ENCODE assay signal across 8 cellular contexts in the genomic region with DNA sequence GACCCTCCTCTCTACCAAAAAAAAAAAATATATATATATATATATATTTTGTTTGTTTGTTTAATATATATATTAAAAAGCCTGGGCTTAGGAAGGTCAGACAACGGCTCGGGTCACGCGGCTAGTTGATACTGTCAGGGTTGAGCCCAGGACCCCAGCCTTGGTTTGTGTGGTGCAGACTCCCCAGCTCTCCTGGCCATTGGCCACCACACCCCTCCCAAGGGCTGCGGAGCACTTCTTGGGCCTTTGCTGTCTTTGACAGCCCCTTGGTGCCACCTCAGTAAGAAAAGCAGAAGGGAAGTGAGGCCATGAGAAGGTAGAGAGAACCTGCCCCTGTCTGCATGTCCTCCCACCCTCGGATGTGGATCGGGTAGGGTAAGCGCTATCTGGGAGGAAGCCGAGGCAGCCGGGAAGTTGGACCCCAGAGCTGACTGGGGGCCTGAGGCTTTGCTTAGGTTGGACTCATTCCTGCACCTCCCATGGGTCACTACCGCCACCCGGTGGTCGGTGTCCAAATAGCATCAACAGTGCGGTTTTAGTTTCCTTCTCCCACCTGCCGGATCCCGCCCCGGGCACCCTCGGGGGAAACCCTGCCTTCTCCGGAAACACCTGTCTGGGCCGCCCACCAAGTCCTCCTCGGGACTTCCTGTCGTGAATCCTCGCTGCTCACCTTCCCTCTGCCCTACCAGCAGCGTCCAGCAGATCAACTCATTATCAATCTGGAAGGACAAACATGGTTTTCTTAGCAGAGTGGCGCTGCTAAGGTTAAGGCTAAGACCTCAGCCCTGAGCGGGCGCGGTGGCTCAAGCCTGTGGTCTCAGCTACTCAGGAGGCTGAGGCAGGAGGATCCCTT. TPM values are rescaled to one million over a fixed set of nuclear protein-coding genes. Genes with fewer than 3 reads are reported as not detected.
A peak's percentile ranks its signal among the peaks of the same experiment; 100 is the strongest.
DNase-seq lines count a peak whose midpoint lies in the region; ATAC-seq, FAIRE-seq and TF ChIP-seq lines count a peak whose summit lies in the region.

No MANE protein-coding gene starts in this region.

- CTCF ChIA-PET in GM12878 (lab: Yijun Ruan, JAX): interaction anchor here (0.7 to 3.8 kb wide), 15 partner anchors 11 to 568 kb away, joined by 3 to 30 read pairs (median 3); a partner anchor contains a TSS

- no peak for TF ChIP-seq EP300 in GM12878 (IDR thresholded peaks at IDR 0.05; ENCODE audit: borderline replicate concordance in 1 of 2, control insufficient read depth in 1 of 2, low read depth in 2 of 2, low read length in 2 of 2)

- no peak overlapping the region for H3K9ac ChIP-seq in GM12878 (ENCODE audit: control insufficient read depth, insufficient read depth, low read length)
- no peak overlapping the region for H3K9ac ChIP-seq in iPS-18a (ENCODE audit: low read length)
- peak overlapping the region; percentile 66 to 82 (median 76) for H3K9ac ChIP-seq in skeletal muscle tissue (ENCODE audit: low read depth in 1 of 3, low read length in 3 of 3)

- in situ Hi-C loops in GM12878 (cut with MboI): loop anchor here (5.0 to 10.0 kb wide), 2 partner anchors 289 to 576 kb away; no protein-coding TSS in a partner anchor

- TF ChIP-seq CTCF in GM12878 (IDR thresholded peaks at IDR 0.05 in 2 of 3, conservative IDR thresholded peaks at IDR 0.05 in 1 of 3; ENCODE audit: control insufficient read depth in 2 of 3, extremely low read depth in 1 of 3, insufficient read depth in 1 of 3, low read depth in 3 of 3, low read length in 3 of 3): peak; percentile 89 to 90 (median 90)

- peak overlapping the region; percentile 75 for H3K4me2 ChIP-seq in GM12878 (ENCODE audit: control insufficient read depth, insufficient read depth)

- POLR2A ChIA-PET in GM12878 (lab: Charles Lee): no interaction called here

- 0 out of 2 replicates have a peak, but pooled peaks have one; percentile 39 for TF ChIP-seq POLR2A in GM12878 (IDR thresholded peaks at IDR 0.05; ENCODE audit: low read depth, low read length)

- peak; percentile 88 for TF ChIP-seq RAD21 in GM12878 (IDR thresholded peaks at IDR 0.05; ENCODE audit: insufficient read depth, low read depth, low read length)

- no peaks in the 10 kb centered on the region for H4K20me1 ChIP-seq in GM12878 (ENCODE audit: control insufficient read depth, insufficient read depth)

- H3K4me3 ChIP-seq in GM12878 (peak overlapping the region; percentile 39; the same call in 1 of the 2 replicates), iPS-18a (ENCODE audit: low read length) (peak overlapping the region; percentile 44), skeletal muscle tissue (ENCODE audit: low read length in 3 of 3) (peak overlapping the region; percentile 70 to 82 (median 74))

- RAD21 ChIA-PET in GM12878 (lab: Charles Lee; ENCODE audit: unreplicated experiment): interaction anchor here (0.6 kb wide), 1 partner anchor 119 kb away, joined by 3 read pairs; no protein-coding TSS in a partner anchor

- no TSS peak for BruUV-seq in GM12878 (replicated peaks; lab: Mats Ljungman, UMichigan)

- peaks cover 12% of the 10 kb centered on the region for H3K4me1 ChIP-seq in GM12878 (ENCODE audit: control insufficient read depth, insufficient read depth, low read length)
- no peaks in the 10 kb centered on the region for H3K4me1 ChIP-seq in iPS-18a (ENCODE audit: control insufficient read depth, low read depth, low read length)
- H3K4me1 ChIP-seq in skeletal muscle tissue (ENCODE audit: control insufficient read depth in 3 of 3, insufficient read depth in 3 of 3, low read length in 3 of 3): peaks cover 4 to 7% (median 7%) of the 10 kb centered on the region in 3 donors

- 16% methylated on average over 27 of the region's 28 CpGs for WGBS in GM12878 (ENCODE audit: insufficient coverage, insufficient replicate concordance, low lambda C conversion rate, missing lambda C conversion rate)

- SMC1A ChIA-PET in GM12878 (lab: Charles Lee; ENCODE audit: uncharacterized antibody, unreplicated experiment): interaction anchor here (1.4 kb wide), 1 partner anchor 31 kb away, joined by 4 read pairs; no protein-coding TSS in a partner anchor

- H2AFZ ChIP-seq in GM12878 (ENCODE audit: control insufficient read depth, low read depth, low read length): peak overlapping the region; percentile 84

- DNase-seq in 8988T (peak; percentile 75), NCI-H1694 (lab: John Stamatoyannopoulos, UW) (peak; percentile 92), T1000 (lab: John Stamatoyannopoulos, UW) (peak; percentile 48), GM12878 (ENCODE audit: low read depth, low spot score) (peak; percentile 86)

- H3K79me2 ChIP-seq in GM12878 (ENCODE audit: control insufficient read depth, insufficient read depth, low read length): no peaks in the 10 kb centered on the region

- H3K27ac ChIP-seq in GM12878 (ENCODE audit: control insufficient read depth, insufficient read depth): peak overlapping the region; percentile 12; the same call in 1 of the 2 replicates
- no peak overlapping the region for H3K27ac ChIP-seq in iPS-18a (ENCODE audit: low read length)
- no peak overlapping the region for H3K27ac ChIP-seq in skeletal muscle tissue (ENCODE audit: low read depth, low read length)

- ATAC-seq in GM18508 (IDR thresholded peaks at IDR 0.05; ENCODE audit: insufficient read depth, unreplicated experiment): peak; percentile 68
- ATAC-seq in HG02970 (IDR thresholded peaks at IDR 0.05; ENCODE audit: low FRiP score, unreplicated experiment): peak; percentile 93
- peak; percentile 93 for ATAC-seq in GM12878

- H3K36me3 ChIP-seq in GM12878 (ENCODE audit: control insufficient read depth in 2 of 2, insufficient read depth in 2 of 2, low read length in 1 of 2) (no peaks in the 10 kb centered on the region), iPS-18a (ENCODE audit: control insufficient read depth, low read depth, low read length) (no peaks in the 10 kb centered on the region), skeletal muscle tissue (ENCODE audit: control insufficient read depth in 3 of 3, insufficient read depth in 3 of 3, low read length in 3 of 3) (no peaks in the 10 kb centered on the region)

- peak; percentile 89 for FAIRE-seq in GM12878 (lab: Jason Lieb, UNC)

- H3K27me3 ChIP-seq in GM12878 (replicated peaks in 1 of 2; ENCODE audit: control insufficient read depth in 2 of 2, insufficient read depth in 2 of 2, low read length in 1 of 2) (no peaks in the 10 kb centered on the region), iPS-18a (ENCODE audit: control insufficient read depth, insufficient read depth, low read length) (peaks cover 60% of the 10 kb centered on the region), skeletal muscle tissue (ENCODE audit: control insufficient read depth in 3 of 3, insufficient read depth in 3 of 3, low read length in 3 of 3) (peaks cover 9 to 22% (median 15%) of the 10 kb centered on the region in 3 donors)

- intact Hi-C loops in GM12878 (cut with micrococcal nuclease; ENCODE audit: unreplicated experiment): loop anchor here (1.0 to 5.0 kb wide), 4 partner anchors 234 to 578 kb away; a partner anchor contains a TSS

- no peaks in the 10 kb centered on the region for H3K9me3 ChIP-seq in GM12878 (replicated peaks; ENCODE audit: control insufficient read depth, insufficient read depth, low read length)
- no peaks in the 10 kb centered on the region for H3K9me3 ChIP-seq in iPS-18a (ENCODE audit: control insufficient read depth, low read depth, low read length)
- no peaks in the 10 kb centered on the region for H3K9me3 ChIP-seq in skeletal muscle tissue (ENCODE audit: control insufficient read depth in 3 of 3, low read length in 3 of 3)

RNA-seq across cellular contexts. Expression of a gene that starts 29.8 kb away (rescaled TPM):
- total RNA-seq in GM12878 (2013; cell fraction: nucleolus; rRNA removed): 60.8 and 60.9 TPM in 2 replicates
- total RNA-seq in GM12878 (2014; rRNA removed) (48.9 and 63.9 TPM in 2 replicates), GM12878 (2014; rRNA removed; fragmentation: Illumina TruSeq; extraction: Trizol) (48.7 and 49.6 TPM in 2 replicates), GM12878 (2021) (37.7 and 44.0 TPM in 2 replicates), skeletal muscle tissue (58.5 TPM)
- polyA plus RNA-seq in GM12878 (2011; ENCODE audit: low read depth): 21.6 TPM
- polyA plus RNA-seq in GM12878 (2011; rRNA removed) (57.0 and 83.1 TPM in 2 replicates), GM12878 (2014; fragmentation: Illumina TruSeq; extraction: Trizol) (45.6 and 51.4 TPM in 2 replicates), GM12878 (2014; fragmentation: Nextera tagmentation; extraction: Ambion mirVana) (10 to 100 TPM; 24.0 to 30.1 TPM), GM12878 (2014; rRNA removed) (33.9 and 43.2 TPM in 2 replicates), GM12878 (2016; fragmentation: Nextera tagmentation; extraction: Ambion mirVana) (10 to 100 TPM; 67.9 to 70.6 TPM)
- 23.8 and 26.4 TPM in 2 replicates for polyA plus RNA-seq in GM12878 (2011; cell fraction: cytosol; rRNA removed)
- 58.7 and 59.0 TPM in 2 replicates for polyA plus RNA-seq in GM12878 (2011; cell fraction: nucleus; rRNA removed)
- polyA plus RNA-seq in GM12878 (2012): 21.4 and 32.9 TPM in 2 replicates
- 37.5 and 43.2 TPM in 2 replicates for polyA minus RNA-seq in GM12878 (2011; rRNA and poly(A)+ RNA removed)
- polyA minus RNA-seq in GM12878 (2011; cell fraction: cytosol; rRNA and poly(A)+ RNA removed): 12.8 and 17.4 TPM in 2 replicates
- 20.0 and 23.1 TPM in 2 replicates for polyA minus RNA-seq in GM12878 (2011; cell fraction: nucleus; rRNA and poly(A)+ RNA removed)

RNA-seq across cellular contexts. Expression of a gene that starts 49.4 kb away (rescaled TPM):
- not detected in 2 replicates for total RNA-seq in GM12878 (2013; cell fraction: nucleolus; rRNA removed)
- total RNA-seq in GM12878 (2014; rRNA removed): not detected in 2 replicates
- not detected in 2 replicates for total RNA-seq in GM12878 (2014; rRNA removed; fragmentation: Illumina TruSeq; extraction: Trizol)
- not detected in 2 replicates for total RNA-seq in GM12878 (2021)
- polyA plus RNA-seq in GM12878 (2011; ENCODE audit: low read depth): not detected
- 0.01 TPM in 1 of 2 replicates, not detected in the other for polyA plus RNA-seq in GM12878 (2011; rRNA removed)
- 0.01 and 0.02 TPM in 2 replicates for polyA plus RNA-seq in GM12878 (2011; cell fraction: cytosol; rRNA removed)
- polyA plus RNA-seq in GM12878 (2011; cell fraction: nucleus; rRNA removed): 0.03 TPM in 1 of 2 replicates, not detected in the other
- not detected in 2 replicates for polyA plus RNA-seq in GM12878 (2012)
- under 0.01 TPM in 1 of 2 replicates, not detected in the other for polyA plus RNA-seq in GM12878 (2014; fragmentation: Illumina TruSeq; extraction: Trizol)
- not detected for polyA plus RNA-seq in GM12878 (2014; fragmentation: Nextera tagmentation; extraction: Ambion mirVana)
- polyA plus RNA-seq in GM12878 (2014; rRNA removed): 0.01 TPM in 1 of 2 replicates, not detected in the other
- polyA plus RNA-seq in GM12878 (2016; fragmentation: Nextera tagmentation; extraction: Ambion mirVana): not detected
- not detected in 2 replicates for polyA minus RNA-seq in GM12878 (2011; rRNA and poly(A)+ RNA removed)
- polyA minus RNA-seq in GM12878 (2011; cell fraction: cytosol; rRNA and poly(A)+ RNA removed): not detected in 2 replicates
- not detected in 2 replicates for polyA minus RNA-seq in GM12878 (2011; cell fraction: nucleus; rRNA and poly(A)+ RNA removed)
- total RNA-seq in skeletal muscle tissue: under 0.01 TPM

Comparison
In these comparisons a context has a peak if more than half of its experiments do, and no peak if none do; other contexts are left out.
1. H3K9ac ChIP-seq: peak in skeletal muscle tissue (3 of 3); none in GM12878 (single experiment) and iPS-18a (single experiment).
2. Peak in every context shown above with its lines, with median percentiles within 50 percentile points of each other: DNase-seq, ATAC-seq and H3K4me3 ChIP-seq.